Comparison of ENCODE assay signal across 27 cellular contexts in genomic region chr15:70781236-70781635, GRCh38. TPM values are rescaled to one million over a fixed set of nuclear protein-coding genes. Genes with fewer than 3 reads are reported as not detected.
DNase-seq lines count a peak whose midpoint lies in the region; ATAC-seq, FAIRE-seq and TF ChIP-seq lines count a peak whose summit lies in the region.
"Had no signal": no experiment of that assay in that cellular context is flagged by ENCODE, and none has a peak within 500 bp of the region (broad histone marks: within the 10 kb centered on the region; RNA-seq: fewer than 3 reads in every experiment).

No MANE protein-coding gene starts in this region.

- DNase-seq in HFFc6 (no peak), SW480 (ENCODE audit: low spot score) (peak; percentile 65), keratinocyte (ENCODE audit: low read depth, low spot score) (no peak), amniotic stem cell (lab: John Stamatoyannopoulos, UW) (no peak), sciatic nerve (ENCODE audit: low spot score) (no peak)
- no peak for DNase-seq in stimulated activated CD4-positive, alpha-beta T cell treated with anti-CD3 and anti-CD28 coated beads, Interleukin-2, amount 100 ng/mL, for 24 hours
- no peak for DNase-seq in activated CD4-positive, alpha-beta T cell treated with anti-CD3 and anti-CD28 coated beads for 4 hours
- DNase-seq: activated CD4-positive, alpha-beta T cell treated with anti-CD3 and anti-CD28 coated beads, Interleukin-2, amount 50 U/mL, for 1 hour; activated naive CD8-positive, alpha-beta T cell treated with anti-CD3 and anti-CD28 coated beads, Interleukin-2, amount 10 ng/mL, durations not matched to agents 7 days and 5 days; AML-193; CD8-positive, alpha-beta memory T cell; colonic mucosa; DMS79 treated with DMSO at 0.1 percent for 48 hours; left ventricle myocardium superior; NCI-H1092; NCI-H1930; NCI-H2227 treated with DMSO at 0.1 percent for 48 hours; NCI-H82; OCI-M1; SJCRH30; stimulated activated naive B cell treated with anti-CD40 and anti-IgM and Interleukin-4, amounts not matched to agents 10 μg/mL and 1 μg/mL and 100 μg/mL, for 72 hours had no signal

- H3K9me3 Mint-ChIP-seq in HFFc6: no peaks in the 10 kb centered on the region
- H3K9me3 Mint-ChIP-seq: activated naive CD8-positive, alpha-beta T cell treated with anti-CD3 and anti-CD28 coated beads, Interleukin-2, amount 10 ng/mL, durations not matched to agents 7 days and 5 days; activated T-helper 2 cell treated with anti-CD3 and anti-CD28 coated beads, Interferon-gamma antibody, Interleukin-2, Interleukin-4, amounts not matched to agents 10 μg/mL and 5 μg/mL and 100 μg/mL, durations not matched to agents 14 hours and 24 hours and 36 hours; brain; CD8-positive, alpha-beta memory T cell; neural progenitor cell; T-helper 1 cell treated with Interleukin-12 subunit alpha and Interleukin-12 subunit beta and Interleukin-4 antibody, amounts not matched to agents 30 μg/mL and 1 μg/mL, for 36 hours had no signal

- H4K20me1 ChIP-seq in keratinocyte (ENCODE audit: control insufficient read depth, extremely low read depth, insufficient read depth, low read length): no peaks in the 10 kb centered on the region

- H2AFZ ChIP-seq in keratinocyte (ENCODE audit: control insufficient read depth, low read length): peak overlapping the region; percentile 29
- H2AFZ ChIP-seq: neural progenitor cell had no signal

- no peak overlapping the region for H3K9ac ChIP-seq in keratinocyte (ENCODE audit: control insufficient read depth, extremely low read depth, insufficient read depth, low read length)
- H3K9ac ChIP-seq: neural progenitor cell had no signal

- no peaks in the 10 kb centered on the region for H3K9me3 ChIP-seq in keratinocyte (ENCODE audit: control insufficient read depth, low read depth, low read length)
- H3K9me3 ChIP-seq: colonic mucosa, SJCRH30 had no signal

- peak overlapping the region; percentile 60 for H3K4me2 ChIP-seq in keratinocyte (ENCODE audit: control insufficient read depth, extremely low read depth, insufficient read depth, low read depth, low read length)
- H3K4me2 ChIP-seq: neural progenitor cell had no signal

- TF ChIP-seq CTCF in HFFc6 (IDR thresholded peaks at IDR 0.05) (no peak), keratinocyte (optimal IDR thresholded peaks at IDR 0.05 in 1 of 3, IDR thresholded peaks at IDR 0.05 in 1 of 3, conservative IDR thresholded peaks at IDR 0.05 in 1 of 3; ENCODE audit: extremely low read depth in 1 of 3, insufficient read depth in 2 of 3, low read length in 3 of 3) (no peak)

- no peaks in the 10 kb centered on the region for H3K9me1 ChIP-seq in keratinocyte (ENCODE audit: control insufficient read depth, extremely low read depth, insufficient read depth, low read length)

- H3K36me3 Mint-ChIP-seq in HFFc6 (ENCODE audit: low read depth): peaks cover 3% of the 10 kb centered on the region; the same call in 1 of the 2 replicates
- H3K36me3 Mint-ChIP-seq: activated naive CD8-positive, alpha-beta T cell treated with anti-CD3 and anti-CD28 coated beads, Interleukin-2, amount 10 ng/mL, durations not matched to agents 7 days and 5 days; brain; neural progenitor cell; stimulated activated naive B cell treated with anti-CD40 and anti-IgM and Interleukin-4, amounts not matched to agents 10 μg/mL and 1 μg/mL and 100 μg/mL, for 72 hours had no signal

- H3K27me3 Mint-ChIP-seq in HFFc6 (ENCODE audit: insufficient read depth): no peaks in the 10 kb centered on the region

- no peaks in the 10 kb centered on the region for H3K27me3 ChIP-seq in keratinocyte (ENCODE audit: control insufficient read depth, extremely low read depth, insufficient read depth, low read length)
- H3K27me3 ChIP-seq: colonic mucosa, neural progenitor cell, SJCRH30 had no signal

- peak; percentile 84 for FAIRE-seq in keratinocyte (lab: Jason Lieb, UNC)
- FAIRE-seq: GM19239 had no signal

- H3K27ac Mint-ChIP-seq in HFFc6: 0 out of 2 replicates have a peak overlapping the region, but pooled peaks have one; percentile 1
- H3K27ac Mint-ChIP-seq: activated naive CD8-positive, alpha-beta T cell treated with anti-CD3 and anti-CD28 coated beads, Interleukin-2, amount 10 ng/mL, durations not matched to agents 7 days and 5 days; activated T-helper 2 cell treated with anti-CD3 and anti-CD28 coated beads, Interferon-gamma antibody, Interleukin-2, Interleukin-4, amounts not matched to agents 10 μg/mL and 5 μg/mL and 100 μg/mL, durations not matched to agents 14 hours and 24 hours and 36 hours; brain; CD8-positive, alpha-beta memory T cell; neural progenitor cell; stimulated activated naive B cell treated with anti-CD40 and anti-IgM and Interleukin-4, amounts not matched to agents 10 μg/mL and 1 μg/mL and 100 μg/mL, for 72 hours; T-helper 1 cell treated with Interleukin-12 subunit alpha and Interleukin-12 subunit beta and Interleukin-4 antibody, amounts not matched to agents 30 μg/mL and 1 μg/mL, for 36 hours had no signal

- peaks cover 33% of the 10 kb centered on the region for H3K4me1 ChIP-seq in keratinocyte (ENCODE audit: control insufficient read depth, extremely low read depth, insufficient read depth, low read length)
- H3K4me1 ChIP-seq: colonic mucosa, neural progenitor cell had no signal

- dilution Hi-C loops in keratinocyte (cut with MboI; ENCODE audit: extremely low pct_ligation_motif_present, low sequenced_read_pairs): no loop called here

- ATAC-seq in sciatic nerve: no peak
- ATAC-seq: left ventricle myocardium superior; stimulated activated naive B cell treated with anti-CD40 and anti-IgM and Interleukin-4, amounts not matched to agents 10 μg/mL and 1 μg/mL and 100 μg/mL, for 72 hours had no signal

- intact Hi-C loops in sciatic nerve (cut with DNase I): no loop called here

- no peak overlapping the region for H3K27ac ChIP-seq in keratinocyte (ENCODE audit: control insufficient read depth, insufficient read depth, low read length)
- H3K27ac ChIP-seq: colonic mucosa, neural progenitor cell, SJCRH30, VCaP had no signal

- H3K4me1 Mint-ChIP-seq in HFFc6 (ENCODE audit: low read depth): peaks cover 78% of the 10 kb centered on the region
- H3K4me1 Mint-ChIP-seq: brain; CD8-positive, alpha-beta memory T cell; neural progenitor cell had no signal

- peak overlapping the region; percentile 10; the same call in 1 of the 2 replicates for H3K4me3 Mint-ChIP-seq in HFFc6
- H3K4me3 Mint-ChIP-seq: activated naive CD8-positive, alpha-beta T cell treated with anti-CD3 and anti-CD28 coated beads, Interleukin-2, amount 10 ng/mL, durations not matched to agents 7 days and 5 days; brain; CD8-positive, alpha-beta memory T cell; neural progenitor cell; stimulated activated naive B cell treated with anti-CD40 and anti-IgM and Interleukin-4, amounts not matched to agents 10 μg/mL and 1 μg/mL and 100 μg/mL, for 72 hours; T-helper 1 cell treated with Interleukin-12 subunit alpha and Interleukin-12 subunit beta and Interleukin-4 antibody, amounts not matched to agents 30 μg/mL and 1 μg/mL, for 36 hours had no signal

- H3K4me3 ChIP-seq in keratinocyte (ENCODE audit: control insufficient read depth in 2 of 3, extremely low read depth in 1 of 3, insufficient read depth in 2 of 3, low read depth in 1 of 3, low read length in 3 of 3): no peak overlapping the region
- H3K4me3 ChIP-seq: colonic mucosa, neural progenitor cell, SJCRH30 had no signal

- no peaks in the 10 kb centered on the region for H3K36me3 ChIP-seq in keratinocyte (ENCODE audit: control insufficient read depth in 2 of 2, extremely low read depth in 1 of 2, insufficient read depth in 2 of 2, low read length in 2 of 2)
- H3K36me3 ChIP-seq: colonic mucosa, neural progenitor cell, SJCRH30 had no signal

- no peaks in the 10 kb centered on the region for H3K79me2 ChIP-seq in keratinocyte (ENCODE audit: control insufficient read depth, insufficient read depth, low read length)

RNA-seq across cellular contexts. Expression of gene UACA, which starts 17.9 kb away (rescaled TPM):
- total RNA-seq in HFFc6 (2021; fragmentation: NEBNext Ultra II Directional; extraction: Animal tissue kit (Norgen Biotek cat#: 25700)): 100 to 1,000 TPM; 119 to 309 (median 142) TPM
- polyA plus RNA-seq in keratinocyte: 13.4 to 26.6 TPM (median 22.7 TPM) in 3 replicates
- polyA plus RNA-seq in keratinocyte (2011; ENCODE audit: low read depth): 97.8 TPM
- 5.4 and 11.3 TPM in 2 replicates for polyA plus RNA-seq in keratinocyte (2011; cell fraction: cytosol; rRNA removed)
- 18.3 and 24.3 TPM in 2 replicates for polyA plus RNA-seq in keratinocyte (2011; cell fraction: nucleus; rRNA removed)
- polyA plus RNA-seq in keratinocyte (2012; ENCODE audit: low replicate concordance): 24.4 and 36.1 TPM in 2 replicates
- polyA minus RNA-seq in keratinocyte: 56.5 to 74.6 TPM (median 62.3 TPM) in 3 replicates
- 19.2 TPM for polyA minus RNA-seq in keratinocyte (2011; cell fraction: cytosol; rRNA and poly(A)+ RNA removed)
- polyA minus RNA-seq in keratinocyte (2011; cell fraction: nucleus; rRNA and poly(A)+ RNA removed): 23.7 and 44.8 TPM in 2 replicates
- 251 TPM for total RNA-seq in sciatic nerve
- polyA plus RNA-seq: CD8-positive, alpha-beta memory T cell had no signal
